8 cellular contexts compared by ENCODE assay signal in the genomic region with DNA sequence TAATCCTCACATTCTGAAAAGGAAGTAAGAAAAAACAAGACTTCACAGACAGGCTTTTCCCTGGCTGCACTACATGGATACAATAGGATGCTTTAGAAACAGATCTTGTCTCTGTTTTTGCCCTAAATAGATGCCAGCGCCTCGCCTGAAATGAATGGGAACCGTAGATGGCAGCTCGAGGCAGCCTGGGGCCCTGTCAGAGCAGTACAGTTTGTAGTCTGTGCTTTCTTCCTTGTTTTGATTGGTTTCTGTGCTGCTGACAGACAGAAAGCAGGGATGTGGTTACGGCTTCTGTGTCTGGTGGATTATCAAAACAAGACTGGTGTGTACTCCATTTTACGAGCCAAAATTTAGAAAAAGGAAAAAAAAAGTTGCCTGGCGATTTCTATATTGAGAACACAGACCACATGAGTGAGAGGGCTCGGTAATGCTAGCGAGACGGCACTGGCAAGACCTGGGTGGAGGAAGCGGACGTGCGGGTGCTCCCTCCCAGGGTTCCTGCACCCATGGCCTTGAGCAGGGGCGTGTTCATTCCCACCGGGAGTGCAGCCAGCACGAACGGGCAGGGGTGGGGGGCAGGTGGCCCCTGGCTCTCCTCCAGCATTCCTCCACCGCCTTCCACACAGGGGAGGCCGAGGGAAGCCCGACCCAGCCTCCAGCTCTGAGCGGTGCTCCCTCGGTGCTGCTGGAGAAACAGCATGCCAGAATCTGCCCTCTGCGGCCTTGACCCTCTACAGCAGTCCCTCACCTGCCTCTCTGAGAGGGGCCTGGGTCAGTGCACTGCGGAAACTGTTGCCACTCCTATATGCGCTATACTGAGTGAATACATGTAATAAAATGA. TPM values are rescaled to one million over a fixed set of nuclear protein-coding genes. Genes with fewer than 3 reads are reported as not detected.
DNase-seq lines count a peak whose midpoint lies in the region; ATAC-seq, FAIRE-seq and TF ChIP-seq lines count a peak whose summit lies in the region.

No MANE protein-coding gene starts in this region.

- peak; percentile 41 for DNase-seq in GM12892 (ENCODE audit: insufficient read length)
- DNase-seq in NOMO-1 treated with DMSO at 0.1 percent for 48 hours (lab: John Stamatoyannopoulos, UW; ENCODE audit: unreplicated experiment), result peak; percentile 77
- peak; percentile 43 for DNase-seq in activated T-helper 9 cell treated with anti-CD3 and anti-CD28 coated beads, Interleukin-2, amount 50 U/mL, for 16 hours (ENCODE audit: low read depth)
- DNase-seq in fibroblast of villous mesenchyme (ENCODE audit: low read depth), result peak; percentile 97
- peak; percentile 18 for DNase-seq in non-pigmented ciliary epithelial cell (ENCODE audit: low read depth)
- no peak for DNase-seq in NCI-H2029 (lab: John Stamatoyannopoulos, UW)
- DNase-seq in ecto neural progenitor cell (ENCODE audit: low spot score), result no peak

- TF ChIP-seq POLR2A in GM12892 (IDR thresholded peaks at IDR 0.05; ENCODE audit: low read depth, low read length), result no peak

- TF ChIP-seq CTCF in fibroblast of villous mesenchyme (IDR thresholded peaks at IDR 0.05; ENCODE audit: insufficient read depth, low read depth, low read length), result no peak

- ATAC-seq in HG02610 (IDR thresholded peaks at IDR 0.05; ENCODE audit: unreplicated experiment), result peak; percentile 42

- H3K4me3 ChIP-seq in fibroblast of villous mesenchyme (ENCODE audit: low read depth, low read length), result peak overlapping the region; percentile 50

- FAIRE-seq in GM12892 (lab: Jason Lieb, UNC), result peak; percentile 96

RNA-seq across cellular contexts. Expression of a gene that starts 37.5 kb away (rescaled TPM):
- polyA plus RNA-seq in GM12892 (2012; ENCODE audit: missing spikeins), result not detected
- not detected in 2 replicates for total RNA-seq in fibroblast of villous mesenchyme

Comparison
In these comparisons a context has a peak if more than half of its experiments do, and no peak if none do; other contexts are left out.
1. DNase-seq: peak in GM12892 (single experiment), NOMO-1 treated with DMSO at 0.1 percent for 48 hours (single experiment), activated T-helper 9 cell treated with anti-CD3 and anti-CD28 coated beads, Interleukin-2, amount 50 U/mL, for 16 hours (single experiment), fibroblast of villous mesenchyme (single experiment) and non-pigmented ciliary epithelial cell (single experiment); none in NCI-H2029 (single experiment) and ecto neural progenitor cell (single experiment).